12 cellular contexts compared by ENCODE assay signal in the genomic region with DNA sequence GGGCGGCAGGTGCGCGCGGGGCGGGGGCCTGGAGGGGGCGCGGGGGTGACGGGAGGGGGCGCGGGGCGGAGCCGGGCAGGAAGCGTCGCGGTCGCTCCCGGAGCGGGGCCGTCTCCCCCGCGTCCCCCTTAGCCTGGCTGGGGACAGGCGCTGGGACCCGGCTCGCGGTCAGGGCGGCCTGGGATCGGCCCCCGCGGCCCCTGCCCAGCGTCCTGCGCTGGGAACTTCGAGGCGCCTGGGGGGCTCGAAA.
DNase-seq lines count a peak whose midpoint lies in the region; ATAC-seq and TF ChIP-seq lines count a peak whose summit lies in the region.
"Had no signal": no experiment of that assay in that cellular context is flagged by ENCODE, and none has a peak within 500 bp of the region (broad histone marks: within the 10 kb centered on the region; RNA-seq: fewer than 3 reads in every experiment).

No MANE protein-coding gene starts in this region.

- DNase-seq in HL-60 (ENCODE audit: low read depth in 1 of 2, low spot score in 1 of 2) (no peak), dorsolateral prefrontal cortex (no peak), natural killer cell (no peak), inferior parietal cortex (ENCODE audit: extremely low spot score) (no peak), NCI-H446 (lab: John Stamatoyannopoulos, UW) (no peak)
- DNase-seq: IMR-90, NCI-H2227 treated with DMSO at 0.1 percent for 48 hours had no signal

- no peak overlapping the region for H3K27ac Mint-ChIP-seq in natural killer cell
- H3K27ac Mint-ChIP-seq: activated naive CD4-positive, alpha-beta T cell treated with anti-CD3 and anti-CD28 coated beads for 36 hours; nephron progenitor cell had no signal

- H3K4me3 ChIP-seq in HL-60 (replicated peaks; ENCODE audit: insufficient read depth, low read length) (peak overlapping the region; percentile 18; the same call in 1 of the 2 replicates), dorsolateral prefrontal cortex (peak overlapping the region; percentile 18 to 68 (median 52))

- no peaks in the 10 kb centered on the region for H3K9me3 Mint-ChIP-seq in natural killer cell
- H3K9me3 Mint-ChIP-seq: activated naive CD4-positive, alpha-beta T cell treated with anti-CD3 and anti-CD28 coated beads for 36 hours; nephron progenitor cell had no signal

- peaks cover 14 to 15% of the 10 kb centered on the region in 2 donors for H3K27me3 Mint-ChIP-seq in natural killer cell (ENCODE audit: low read depth in 2 of 2)

- TF ChIP-seq CTCF in 22Rv1 (IDR thresholded peaks at IDR 0.05) (peak; percentile 32), HL-60 (IDR thresholded peaks at IDR 0.05; ENCODE audit: insufficient read depth, low read length) (no peak), dorsolateral prefrontal cortex (IDR thresholded peaks at IDR 0.05 in 54 of 56, conservative IDR thresholded peaks at IDR 0.05 in 2 of 56; ENCODE audit: low read depth in 1 of 56, partially characterized antibody in 56 of 56) (no peak), natural killer cell (IDR thresholded peaks at IDR 0.05) (no peak)

- H3K4me3 Mint-ChIP-seq in natural killer cell = peak overlapping the region; percentile 63

- intact Hi-C loops in dorsolateral prefrontal cortex (cut with DNase I) (no loop called here), natural killer cell (cut with micrococcal nuclease) (no loop called here)

- H3K36me3 Mint-ChIP-seq in natural killer cell = no peaks in the 10 kb centered on the region

- H3K27me3 ChIP-seq in HL-60 (ENCODE audit: insufficient read depth, poor library complexity, severe bottlenecking) = peaks cover 37% of the 10 kb centered on the region
- H3K27me3 ChIP-seq in dorsolateral prefrontal cortex = peaks cover 0 to 25% (median 10%) of the 10 kb centered on the region in 45 donors

- H3K4me1 Mint-ChIP-seq in natural killer cell = peaks cover 7 to 20% of the 10 kb centered on the region in 2 donors

- ATAC-seq in natural killer cell (no peak), HG02571 (IDR thresholded peaks at IDR 0.05; ENCODE audit: unreplicated experiment) (no peak), HG02852 (IDR thresholded peaks at IDR 0.05; ENCODE audit: unreplicated experiment) (no peak)

- H3K27ac ChIP-seq in 22Rv1 (no peak overlapping the region), HL-60 (replicated peaks) (no peak overlapping the region), dorsolateral prefrontal cortex (peak overlapping the region in 1 of 59 donors; percentile 77)
